Comparison of ENCODE assay signal across 8 cellular contexts in the genomic region with DNA sequence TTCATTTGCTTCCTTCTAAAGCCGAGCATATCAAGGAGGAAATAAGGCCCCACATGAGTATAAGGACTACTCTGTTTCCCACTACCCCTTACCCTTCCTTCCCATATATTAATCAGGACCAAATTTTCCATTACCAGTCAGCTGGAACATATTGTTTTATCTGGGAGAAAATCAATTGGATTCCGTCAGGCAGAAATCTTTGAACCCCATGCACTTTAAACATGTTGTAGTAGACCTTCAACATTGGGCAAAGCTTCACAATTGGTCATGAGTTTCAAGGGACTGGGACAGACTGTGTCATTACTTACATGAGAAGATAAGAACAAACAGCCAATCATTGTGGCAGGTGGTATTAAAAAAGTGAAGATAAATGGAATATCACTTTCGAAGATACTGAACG.
"Had no signal": no experiment of that assay in that cellular context is flagged by ENCODE, and none has a peak within 500 bp of the region (broad histone marks: within the 10 kb centered on the region; RNA-seq: fewer than 3 reads in every experiment).

No MANE protein-coding gene starts in this region.

- ATAC-seq: GM23338, K562 had no signal

- H3K27ac ChIP-seq: HL-60 had no signal

- H3K4me3 ChIP-seq: GM23338, K562 had no signal

- H3K4me2 ChIP-seq: GM23338 had no signal

- FAIRE-seq: H1, K562 had no signal

- DNase-seq: H9, HCEC 1CT, IMR-90, KG1 had no signal
